In genomic region chrX:49233176-49233575, GRCh38 we compare ENCODE assay signal across 28 cellular contexts. TPM values are rescaled to one million over a fixed set of nuclear protein-coding genes. Genes with fewer than 3 reads are reported as not detected.
DNase-seq lines count a peak whose midpoint lies in the region; ATAC-seq and TF ChIP-seq lines count a peak whose summit lies in the region.
"Had no signal": no experiment of that assay in that cellular context is flagged by ENCODE, and none has a peak within 500 bp of the region (broad histone marks: within the 10 kb centered on the region; RNA-seq: fewer than 3 reads in every experiment).

Gene CACNA1F (minus strand): TSS chrX:49233340. CDS start chrX:49233309, 31 bp downstream.

- no peaks in the 10 kb centered on the region for H3K79me2 ChIP-seq in OCI-LY1 (ENCODE audit: insufficient read depth, low read length)

- WGBS in esophagus muscularis mucosa = 85% methylated on average over 9 of the region's 9 CpGs

- intact Hi-C loops in CD4-positive, alpha-beta memory T cell (cut with micrococcal nuclease) = no loop called here
- intact Hi-C loops in esophagus muscularis mucosa (cut with DNase I) = no loop called here
- intact Hi-C loops in colonic mucosa (cut with DNase I) = no loop called here

- no peak for TF ChIP-seq POLR2A in esophagus muscularis mucosa (IDR thresholded peaks at IDR 0.05; ENCODE audit: low read depth)

- H3K36me3 Mint-ChIP-seq in CD4-positive, CD25-positive, alpha-beta regulatory T cell = no peaks in the 10 kb centered on the region
- no peaks in the 10 kb centered on the region for H3K36me3 Mint-ChIP-seq in CD4-positive, alpha-beta memory T cell
- H3K36me3 Mint-ChIP-seq: CD14-positive monocyte had no signal

- H4K20me1 ChIP-seq in OCI-LY1 (ENCODE audit: insufficient read depth, low read length) = no peaks in the 10 kb centered on the region

- CTCF ChIA-PET in CD4-positive, alpha-beta memory T cell (lab: Charles Lee; ENCODE audit: partially characterized antibody) = no interaction called here

- H3K4me3 ChIP-seq in CD4-positive, CD25-positive, alpha-beta regulatory T cell (ENCODE audit: low read depth, low read length) = no peak within 1 kb of the TSS
- H3K4me3 ChIP-seq in CD4-positive, alpha-beta memory T cell (ENCODE audit: low read length in 2 of 2) = no peak within 1 kb of the TSS
- H3K4me3 ChIP-seq in OCI-LY1 (ENCODE audit: low read depth, low read length, poor library complexity, severe bottlenecking) (peak within 1 kb of the TSS; percentile 34), esophagus muscularis mucosa (peak within 1 kb of the TSS; percentile 9 to 24 (median 14)), colonic mucosa (no peak within 1 kb of the TSS)
- H3K4me3 ChIP-seq: esophagus squamous epithelium, skin epidermis, thyroid gland had no signal

- H3K9me3 Mint-ChIP-seq in CD4-positive, CD25-positive, alpha-beta regulatory T cell = no peaks in the 10 kb centered on the region
- peaks cover 0 to 2% (median 0%) of the 10 kb centered on the region in 8 donors for H3K9me3 Mint-ChIP-seq in CD4-positive, alpha-beta memory T cell
- H3K9me3 Mint-ChIP-seq: stimulated activated naive CD8-positive, alpha-beta T cell treated with anti-CD3 and anti-CD28 coated beads, Interleukin-15, amount 100 ng/mL, for 72 hours had no signal

- no peaks in the 10 kb centered on the region for H3K27me3 Mint-ChIP-seq in CD4-positive, CD25-positive, alpha-beta regulatory T cell
- H3K27me3 Mint-ChIP-seq in CD4-positive, alpha-beta memory T cell = no peaks in the 10 kb centered on the region
- H3K27me3 Mint-ChIP-seq: stimulated activated naive CD8-positive, alpha-beta T cell treated with anti-CD3 and anti-CD28 coated beads, Interleukin-15, amount 100 ng/mL, for 72 hours had no signal

- no peak for DNase-seq in CD4-positive, CD25-positive, alpha-beta regulatory T cell
- no peak for DNase-seq in CD4-positive, alpha-beta memory T cell
- no peak for DNase-seq in esophagus muscularis mucosa (ENCODE audit: extremely low spot score)
- DNase-seq in islet precursor cell = no peak
- no peak for DNase-seq in colonic mucosa
- no peak for DNase-seq in NAMALWA (ENCODE audit: low spot score)
- DNase-seq: activated CD4-positive, alpha-beta T cell treated with anti-CD3 and anti-CD28 coated beads, Interleukin-2, amount 50 U/mL, for 4 hours; activated gamma-delta T cell; DMS 273 treated with DMSO at 0.1 percent for 48 hours; EL; endodermal cell; esophagus squamous epithelium; gastrocnemius medialis; GOT3; left cardiac atrium; mesendoderm; MV-4-11; nucleus accumbens; SIG-M5; stimulated activated naive CD8-positive, alpha-beta T cell treated with anti-CD3 and anti-CD28 coated beads, Interleukin-15, amount 100 ng/mL, for 72 hours; T1000; thyroid gland had no signal

- H3K4me1 Mint-ChIP-seq in CD4-positive, CD25-positive, alpha-beta regulatory T cell = peaks cover 8 to 43% (median 14%) of the 10 kb centered on the region in 4 donors
- H3K4me1 Mint-ChIP-seq in CD4-positive, alpha-beta memory T cell = peaks cover 18 to 42% (median 24%) of the 10 kb centered on the region in 4 donors
- H3K4me1 Mint-ChIP-seq: endodermal cell had no signal

- H2AFZ ChIP-seq in OCI-LY1 (ENCODE audit: low read length) = no peak within 1 kb of the TSS

- no peak for ATAC-seq in CD4-positive, CD25-positive, alpha-beta regulatory T cell (ENCODE audit: low read depth in 2 of 2)
- no peak for ATAC-seq in GM21528 (IDR thresholded peaks at IDR 0.05; ENCODE audit: low FRiP score, unreplicated experiment)
- ATAC-seq: gastrocnemius medialis; left cardiac atrium; Panc1; stimulated activated naive CD8-positive, alpha-beta T cell treated with anti-CD3 and anti-CD28 coated beads, Interleukin-15, amount 100 ng/mL, for 72 hours had no signal

- no peaks in the 10 kb centered on the region for H3K36me3 ChIP-seq in CD4-positive, CD25-positive, alpha-beta regulatory T cell (ENCODE audit: control insufficient read depth, insufficient read depth, low read length)
- H3K36me3 ChIP-seq in CD4-positive, alpha-beta memory T cell (ENCODE audit: insufficient read depth, low read length) = no peaks in the 10 kb centered on the region
- H3K36me3 ChIP-seq in OCI-LY1 (ENCODE audit: insufficient read depth, low read length) (no peaks in the 10 kb centered on the region), esophagus muscularis mucosa (no peaks in the 10 kb centered on the region), colonic mucosa (no peaks in the 10 kb centered on the region)
- H3K36me3 ChIP-seq: esophagus squamous epithelium, gastrocnemius medialis, thyroid gland had no signal

- POLR2A ChIA-PET in CD4-positive, alpha-beta memory T cell (lab: Charles Lee; ENCODE audit: partially characterized antibody) = interaction anchor here (1.4 kb wide), 1 partner anchor 42 kb away, joined by 3 read pairs; no protein-coding TSS in a partner anchor

- no peak for TF ChIP-seq EP300 in esophagus muscularis mucosa (IDR thresholded peaks at IDR 0.05)

- no peaks in the 10 kb centered on the region for H3K9me2 ChIP-seq in OCI-LY1 (ENCODE audit: low read depth, low read length)

- peak within 1 kb of the TSS in 3 of 4 donors; percentile 22 to 86 (median 71) for H3K4me3 Mint-ChIP-seq in CD4-positive, CD25-positive, alpha-beta regulatory T cell
- peak within 1 kb of the TSS in 1 of 8 donors; percentile 71 for H3K4me3 Mint-ChIP-seq in CD4-positive, alpha-beta memory T cell
- H3K4me3 Mint-ChIP-seq: CD14-positive monocyte, endodermal cell had no signal

- no peaks in the 10 kb centered on the region for H3F3A ChIP-seq in OCI-LY1 (ENCODE audit: insufficient read depth, low read length)

- peaks cover 24% of the 10 kb centered on the region for H3K4me1 ChIP-seq in CD4-positive, CD25-positive, alpha-beta regulatory T cell (ENCODE audit: control insufficient read depth, insufficient read depth, low read length, poor library complexity, severe bottlenecking)
- H3K4me1 ChIP-seq in CD4-positive, alpha-beta memory T cell (ENCODE audit: insufficient read depth, low read length) = peaks cover 34% of the 10 kb centered on the region
- H3K4me1 ChIP-seq in OCI-LY1 (ENCODE audit: insufficient read depth, low read length, severe bottlenecking) = peaks cover 36% of the 10 kb centered on the region
- H3K4me1 ChIP-seq in esophagus muscularis mucosa = peaks cover 0 to 22% (median 18%) of the 10 kb centered on the region in 4 donors
- no peaks in the 10 kb centered on the region for H3K4me1 ChIP-seq in colonic mucosa

- no peak within 1 kb of the TSS for H3K27ac ChIP-seq in CD4-positive, CD25-positive, alpha-beta regulatory T cell (ENCODE audit: insufficient read depth, low read length, poor library complexity, severe bottlenecking)
- no peak within 1 kb of the TSS for H3K27ac ChIP-seq in CD4-positive, alpha-beta memory T cell (ENCODE audit: low read depth, low read length)
- H3K27ac ChIP-seq in OCI-LY1 (ENCODE audit: low read depth, low read length, poor library complexity, severe bottlenecking) (no peak within 1 kb of the TSS), esophagus muscularis mucosa (replicated peaks in 1 of 4) (no peak within 1 kb of the TSS), colonic mucosa (no peak within 1 kb of the TSS)
- H3K27ac ChIP-seq: esophagus squamous epithelium, gastrocnemius medialis, skin epidermis, thyroid gland had no signal

- peak within 1 kb of the TSS; percentile 50 for H3K4me2 ChIP-seq in OCI-LY1 (ENCODE audit: low read length)

- TF ChIP-seq CTCF in OCI-LY1 (IDR thresholded peaks at IDR 0.05; ENCODE audit: low read length) (no peak), esophagus muscularis mucosa (IDR thresholded peaks at IDR 0.05) (no peak), colonic mucosa (IDR thresholded peaks at IDR 0.05) (no peak)

- no peaks in the 10 kb centered on the region for H3K9me3 ChIP-seq in CD4-positive, CD25-positive, alpha-beta regulatory T cell (ENCODE audit: control insufficient read depth in 2 of 2, low read length in 2 of 2)
- H3K9me3 ChIP-seq in CD4-positive, alpha-beta memory T cell (ENCODE audit: control insufficient read depth in 1 of 2, low read length in 2 of 2) = no peaks in the 10 kb centered on the region
- H3K9me3 ChIP-seq in OCI-LY1 (ENCODE audit: low read length) = no peaks in the 10 kb centered on the region
- H3K9me3 ChIP-seq in esophagus muscularis mucosa = no peaks in the 10 kb centered on the region
- H3K9me3 ChIP-seq in colonic mucosa = no peaks in the 10 kb centered on the region
- H3K9me3 ChIP-seq: esophagus squamous epithelium, gastrocnemius medialis, thyroid gland had no signal

- H3K9ac ChIP-seq in OCI-LY1 (ENCODE audit: low read length) (no peak within 1 kb of the TSS), colonic mucosa (ENCODE audit: low read depth in 2 of 2, low read length in 2 of 2) (no peak within 1 kb of the TSS)

- no peaks in the 10 kb centered on the region for H3K27me3 ChIP-seq in CD4-positive, CD25-positive, alpha-beta regulatory T cell (ENCODE audit: control insufficient read depth, insufficient read depth, low read length)
- no peaks in the 10 kb centered on the region for H3K27me3 ChIP-seq in CD4-positive, alpha-beta memory T cell (ENCODE audit: insufficient read depth, low read length)
- H3K27me3 ChIP-seq in OCI-LY1 (ENCODE audit: insufficient read depth, low read length) (no peaks in the 10 kb centered on the region), esophagus muscularis mucosa (peaks cover 0 to 24% (median 0%) of the 10 kb centered on the region in 4 donors), colonic mucosa (no peaks in the 10 kb centered on the region)
- H3K27me3 ChIP-seq: esophagus squamous epithelium, thyroid gland had no signal

- no peak within 1 kb of the TSS for H3K27ac Mint-ChIP-seq in CD4-positive, CD25-positive, alpha-beta regulatory T cell
- peak within 1 kb of the TSS; percentile 2 to 81 (median 27) for H3K27ac Mint-ChIP-seq in CD4-positive, alpha-beta memory T cell
- H3K27ac Mint-ChIP-seq: CD14-positive monocyte; endodermal cell; stimulated activated naive CD8-positive, alpha-beta T cell treated with anti-CD3 and anti-CD28 coated beads, Interleukin-15, amount 100 ng/mL, for 72 hours had no signal

RNA-seq across cellular contexts. Expression of gene CACNA1F, which starts in this region (rescaled TPM):
- 0.69 TPM for total RNA-seq in CD4-positive, CD25-positive, alpha-beta regulatory T cell
- polyA plus RNA-seq in CD4-positive, CD25-positive, alpha-beta regulatory T cell = not detected
- 1 to 10 TPM; 1.2 to 1.3 TPM for total RNA-seq in CD4-positive, alpha-beta memory T cell
- polyA plus RNA-seq in CD4-positive, alpha-beta memory T cell = under 1 TPM in 1 of 2 donors, not detected in 1; 0.03 TPM
- under 1 TPM; under 0.01 to 0.42 (median 0.06) TPM for total RNA-seq in esophagus muscularis mucosa
- 1 to 10 TPM; 1.0 TPM for total RNA-seq in colonic mucosa
- total RNA-seq: gastrocnemius medialis, LHCN-M2 had no signal
- polyA plus RNA-seq: CD14-positive monocyte had no signal

Comparison
In these comparisons a context has a peak if more than half of its experiments do, and no peak if none do; other contexts are left out.
1. H3K4me3 ChIP-seq: peak in OCI-LY1 (single experiment) and esophagus muscularis mucosa (4 of 4); none in CD4-positive, CD25-positive, alpha-beta regulatory T cell (single experiment), CD4-positive, alpha-beta memory T cell (0 of 2) and colonic mucosa (single experiment).
2. H3K27ac Mint-ChIP-seq: peak in CD4-positive, alpha-beta memory T cell (7 of 7); none in CD4-positive, CD25-positive, alpha-beta regulatory T cell (0 of 3).